ENCODE assay signal across 9 cellular contexts in the genomic region with DNA sequence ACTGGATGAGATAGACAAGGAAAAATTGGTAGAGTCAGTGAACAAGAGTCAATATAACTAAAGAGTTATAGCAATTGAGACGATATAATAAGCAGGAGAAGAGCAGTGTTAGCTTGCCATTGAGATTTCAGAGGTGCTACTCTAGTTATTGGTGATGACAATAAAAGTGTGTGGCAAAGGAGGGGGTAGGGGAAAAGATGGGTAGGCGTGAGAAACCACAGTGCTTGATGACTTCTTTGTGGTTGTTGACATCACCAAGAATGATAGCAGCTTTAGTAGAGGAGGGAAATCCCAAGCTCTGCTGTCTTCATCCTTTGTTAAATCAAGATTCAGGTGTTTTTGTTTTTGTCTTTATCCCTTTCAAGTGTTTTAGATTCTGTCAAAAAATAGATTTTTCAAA.
DNase-seq lines count a peak whose midpoint lies in the region; ATAC-seq and TF ChIP-seq lines count a peak whose summit lies in the region.
"Had no signal": no experiment of that assay in that cellular context is flagged by ENCODE, and none has a peak within 500 bp of the region (broad histone marks: within the 10 kb centered on the region; RNA-seq: fewer than 3 reads in every experiment).

No MANE protein-coding gene starts in this region.

- ATAC-seq in HG02870 (IDR thresholded peaks at IDR 0.05; ENCODE audit: unreplicated experiment), result peak; percentile 93
- ATAC-seq in naive thymus-derived CD4-positive, alpha-beta T cell, result peak; percentile 98

- H3K27ac ChIP-seq in naive thymus-derived CD4-positive, alpha-beta T cell (ENCODE audit: low read depth, low read length), result no peak overlapping the region

- intact Hi-C loops in naive thymus-derived CD4-positive, alpha-beta T cell (cut with micrococcal nuclease), result loop anchor here (1.0 to 5.0 kb wide), 6 partner anchors 109 to 506 kb away; a partner anchor contains a TSS

- H3K27me3 ChIP-seq in naive thymus-derived CD4-positive, alpha-beta T cell (ENCODE audit: control insufficient read depth in 2 of 2, insufficient read depth in 2 of 2, low read length in 2 of 2), result no peaks in the 10 kb centered on the region

- peaks cover 0 to 8% (median 0%) of the 10 kb centered on the region in 11 donors for H3K9me3 Mint-ChIP-seq in naive thymus-derived CD4-positive, alpha-beta T cell
- H3K9me3 Mint-ChIP-seq: stimulated activated naive CD8-positive, alpha-beta T cell treated with anti-CD3 and anti-CD28 coated beads, Interleukin-15, Interleukin-2, amounts not matched to agents 100 ng/mL and 50 ng/mL, for 24 hours had no signal

- DNase-seq in GM13977 (ENCODE audit: low spot score) (peak; percentile 50), GF-D8 (lab: John Stamatoyannopoulos, UW) (no peak), NCI-H2171 (lab: John Stamatoyannopoulos, UW) (no peak), NCI-H82 (lab: John Stamatoyannopoulos, UW) (no peak), iPS-NIHi7 (ENCODE audit: extremely low spot score) (no peak)
- DNase-seq in activated CD4-positive, alpha-beta T cell treated with anti-CD3 and anti-CD28 coated beads for 48 hours, result peak; percentile 73
- peak in 8 of 9 donors; percentile 44 to 73 (median 62) for DNase-seq in naive thymus-derived CD4-positive, alpha-beta T cell

- peaks cover 0 to 22% (median 12%) of the 10 kb centered on the region in 7 donors for H3K4me1 Mint-ChIP-seq in naive thymus-derived CD4-positive, alpha-beta T cell

- peak overlapping the region in 3 of 9 donors; percentile 1 to 51 (median 3) for H3K27ac Mint-ChIP-seq in naive thymus-derived CD4-positive, alpha-beta T cell
- H3K27ac Mint-ChIP-seq: stimulated activated naive CD8-positive, alpha-beta T cell treated with anti-CD3 and anti-CD28 coated beads, Interleukin-15, Interleukin-2, amounts not matched to agents 100 ng/mL and 50 ng/mL, for 24 hours had no signal

- peaks cover 10 to 51% (median 32%) of the 10 kb centered on the region in 5 donors for H3K27me3 Mint-ChIP-seq in naive thymus-derived CD4-positive, alpha-beta T cell

- H3K4me3 ChIP-seq in naive thymus-derived CD4-positive, alpha-beta T cell (ENCODE audit: low read length), result no peak overlapping the region

- peaks cover 0 to 11% of the 10 kb centered on the region in 2 donors for H3K4me1 ChIP-seq in naive thymus-derived CD4-positive, alpha-beta T cell (ENCODE audit: control insufficient read depth in 2 of 2, insufficient read depth in 2 of 2, low read length in 2 of 2)

- in situ Hi-C loops in GM13977 (cut with MboI; ENCODE audit: low pct_unique_long_range_greater_than_20kb, low sequenced_read_pairs, unreplicated experiment), result no loop called here

- CTCF ChIA-PET in naive thymus-derived CD4-positive, alpha-beta T cell (lab: Charles Lee), result interaction anchor here (0.6 kb wide), 1 partner anchor 178 kb away, joined by 3 read pairs; no protein-coding TSS in a partner anchor

- no peaks in the 10 kb centered on the region for H3K9me3 ChIP-seq in naive thymus-derived CD4-positive, alpha-beta T cell (ENCODE audit: control insufficient read depth in 2 of 3, low read length in 3 of 3)

- peak overlapping the region in 3 of 10 donors; percentile 7 to 13 (median 9) for H3K4me3 Mint-ChIP-seq in naive thymus-derived CD4-positive, alpha-beta T cell
- H3K4me3 Mint-ChIP-seq: stimulated activated naive CD8-positive, alpha-beta T cell treated with anti-CD3 and anti-CD28 coated beads, Interleukin-15, Interleukin-2, amounts not matched to agents 100 ng/mL and 50 ng/mL, for 24 hours had no signal

- H3K36me3 ChIP-seq in naive thymus-derived CD4-positive, alpha-beta T cell (ENCODE audit: control insufficient read depth in 2 of 3, insufficient read depth in 3 of 3, low read length in 3 of 3), result no peaks in the 10 kb centered on the region

- peaks cover 0 to 4% (median 0%) of the 10 kb centered on the region in 5 donors for H3K36me3 Mint-ChIP-seq in naive thymus-derived CD4-positive, alpha-beta T cell

- POLR2A ChIA-PET in naive thymus-derived CD4-positive, alpha-beta T cell (lab: Charles Lee), result interaction anchor here (0.6 kb wide), 1 partner anchor 76 kb away, joined by 3 read pairs; no protein-coding TSS in a partner anchor

- no peak for TF ChIP-seq CTCF in GM13977 (IDR thresholded peaks at IDR 0.05; ENCODE audit: extremely low read depth, insufficient read depth, missing control alignments)

Comparison
In these comparisons a context has a peak if more than half of its experiments do, and no peak if none do; other contexts are left out.
1. DNase-seq: peak in GM13977 (single experiment), activated CD4-positive, alpha-beta T cell treated with anti-CD3 and anti-CD28 coated beads for 48 hours (single experiment) and naive thymus-derived CD4-positive, alpha-beta T cell (8 of 9); none in GF-D8 (single experiment), NCI-H2171 (single experiment), NCI-H82 (single experiment) and iPS-NIHi7 (single experiment).